Comparison of ENCODE assay signal across 9 cellular contexts in genomic region chr11:2398664-2399355, GRCh38. TPM values are rescaled to one million over a fixed set of nuclear protein-coding genes. Genes with fewer than 3 reads are reported as not detected.
DNase-seq lines count a peak whose midpoint lies in the region; TF ChIP-seq lines count a peak whose summit lies in the region.
"Had no signal": no experiment of that assay in that cellular context is flagged by ENCODE, and none has a peak within 500 bp of the region (broad histone marks: within the 10 kb centered on the region; RNA-seq: fewer than 3 reads in every experiment).

No MANE protein-coding gene starts in this region.

- no peaks in the 10 kb centered on the region for H3K9me3 ChIP-seq in HAP-1
- H3K9me3 ChIP-seq in ascending aorta, result no peaks in the 10 kb centered on the region

- DNase-seq in HAP-1 (ENCODE audit: low spot score in 2 of 2) (no peak), ascending aorta (ENCODE audit: low spot score in 2 of 2) (no peak), mesothelial cell of epicardium (ENCODE audit: low spot score in 2 of 2, unreplicated experiment in 2 of 2) (no peak), cerebellum (ENCODE audit: low spot score) (no peak), NCI-H69 (lab: John Stamatoyannopoulos, UW) (no peak), KBM-7 (no peak), midbrain (lab: John Stamatoyannopoulos, UW) (no peak)

- no peaks in the 10 kb centered on the region for H3K9me3 Mint-ChIP-seq in mesothelial cell of epicardium

- H3K4me3 ChIP-seq in HAP-1, result peak overlapping the region; percentile 98
- peak overlapping the region in 1 of 2 donors; percentile 82 for H3K4me3 ChIP-seq in ascending aorta

- H3K27me3 Mint-ChIP-seq in mesothelial cell of epicardium (ENCODE audit: low read depth), result no peaks in the 10 kb centered on the region

- intact Hi-C loops in ascending aorta (cut with DNase I), result loop anchor here (1.0 kb wide), 1 partner anchor 94 kb away; no protein-coding TSS in a partner anchor

- H3K27ac Mint-ChIP-seq in mesothelial cell of epicardium, result peak overlapping the region; percentile 95

- H3K27me3 ChIP-seq in HAP-1 (ENCODE audit: low read depth), result no peaks in the 10 kb centered on the region
- no peaks in the 10 kb centered on the region for H3K27me3 ChIP-seq in ascending aorta

- no peaks in the 10 kb centered on the region for H3K4me1 ChIP-seq in HAP-1
- H3K4me1 ChIP-seq in ascending aorta, result peaks cover 12 to 26% of the 10 kb centered on the region in 2 donors

- no peak for TF ChIP-seq CTCF in 22Rv1 (IDR thresholded peaks at IDR 0.05)
- TF ChIP-seq CTCF in ascending aorta (IDR thresholded peaks at IDR 0.05), result no peak
- TF ChIP-seq CTCF in mesothelial cell of epicardium (IDR thresholded peaks at IDR 0.05; ENCODE audit: unreplicated experiment), result no peak

- H3K4me3 Mint-ChIP-seq in mesothelial cell of epicardium, result peak overlapping the region; percentile 86

- H3K36me3 ChIP-seq in HAP-1 (replicated peaks), result peaks cover 40% of the 10 kb centered on the region
- H3K36me3 ChIP-seq in ascending aorta, result peaks cover 60 to 64% of the 10 kb centered on the region in 2 donors

- peaks cover 5% of the 10 kb centered on the region for H3K36me3 Mint-ChIP-seq in mesothelial cell of epicardium

- in situ Hi-C loops in HAP-1 (cut with MboI; ENCODE audit: low sequenced_read_pairs), result no loop called here
- in situ Hi-C loops in KBM-7 (cut with MboI; ENCODE audit: low pct_unique_long_range_greater_than_20kb, low sequenced_read_pairs), result no loop called here

- H3K27ac ChIP-seq in 22Rv1 (peak overlapping the region; percentile 86), ascending aorta (peak overlapping the region; percentile 100)

- peaks cover 18% of the 10 kb centered on the region for H3K4me1 Mint-ChIP-seq in mesothelial cell of epicardium

RNA-seq across cellular contexts. Expression of gene TSSC4, which starts 1.7 kb away (rescaled TPM):
- 183 TPM for total RNA-seq in ascending aorta
- total RNA-seq in mesothelial cell of epicardium, result 79.3 to 84.7 TPM (median 82.2 TPM) in 3 replicates
- total RNA-seq in cerebellum, result 17.2 TPM

RNA-seq across cellular contexts. Expression of gene CD81, which starts 21.7 kb away (rescaled TPM):
- total RNA-seq in ascending aorta, result 801 TPM
- total RNA-seq in mesothelial cell of epicardium, result 409 to 415 TPM (median 410 TPM) in 3 replicates
- 90.7 TPM for total RNA-seq in cerebellum

RNA-seq across cellular contexts. Expression of gene TRPM5, which starts 45.5 kb away (rescaled TPM):
- not detected for total RNA-seq in ascending aorta
- 6.9 to 7.7 TPM (median 7.2 TPM) in 3 replicates for total RNA-seq in mesothelial cell of epicardium
- total RNA-seq in cerebellum, result 0.27 TPM
- total RNA-seq: NCI-H460 had no signal

RNA-seq across cellular contexts. Expression of gene KCNQ1, which starts 46.0 kb away (rescaled TPM):
- total RNA-seq in ascending aorta (2.3 TPM), mesothelial cell of epicardium (6.9 to 8.5 TPM (median 8.4 TPM) in 3 replicates), cerebellum (0.45 TPM)
- total RNA-seq: NCI-H460 had no signal
